In genomic region chr10:33507662-33508425, GRCh38 we compare ENCODE assay signal across 1 cellular context.
TF ChIP-seq lines count a peak whose summit lies in the region.

No MANE protein-coding gene starts in this region.

TF ChIP-seq in HepG2, 621 proteins besides CTCF, POLR2A, EP300 and RAD21 (continued from another document and continues in another):
- TF ChIP-seq ARHGAP35 (CRISPR knock-in tag; IDR thresholded peaks at IDR 0.05; ENCODE audit: borderline replicate concordance) (no peak), ZNF281 (CRISPR knock-in tag; IDR thresholded peaks at IDR 0.05; ENCODE audit: borderline replicate concordance) (0 out of 2 replicates have a peak, but pooled peaks have one; percentile 48), HOXA7 (CRISPR knock-in tag; IDR thresholded peaks at IDR 0.05) (no peak), TBP (CRISPR knock-in tag; IDR thresholded peaks at IDR 0.05) (no peak), RNF219 (CRISPR knock-in tag; IDR thresholded peaks at IDR 0.05) (peak; percentile 56; the same call in 1 of the 2 replicates), MLXIP (CRISPR knock-in tag; IDR thresholded peaks at IDR 0.05; ENCODE audit: borderline replicate concordance) (no peak), ZBTB8A (CRISPR knock-in tag; IDR thresholded peaks at IDR 0.05; ENCODE audit: borderline replicate concordance, low read depth) (no peak), NFKBIZ (CRISPR knock-in tag; IDR thresholded peaks at IDR 0.05) (peak; percentile 76; the same call in 1 of the 2 replicates), ZNF143 (CRISPR knock-in tag; IDR thresholded peaks at IDR 0.05) (no peak), ZNF232 (CRISPR knock-in tag; IDR thresholded peaks at IDR 0.05; ENCODE audit: borderline replicate concordance) (peak; percentile 46; the same call in 1 of the 2 replicates), ETS1 (CRISPR knock-in tag; IDR thresholded peaks at IDR 0.05) (no peak), ZNF407 (CRISPR knock-in tag; IDR thresholded peaks at IDR 0.05; ENCODE audit: not compliant biosample characterization) (no peak), ZHX2 (IDR thresholded peaks at IDR 0.05; ENCODE audit: low read depth) (no peak), ZHX2 (CRISPR knock-in tag; IDR thresholded peaks at IDR 0.05; ENCODE audit: borderline replicate concordance) (no peak; the same call in 1 of the 2 replicates), NCOA5 (CRISPR knock-in tag; IDR thresholded peaks at IDR 0.05) (no peak), CEBPZ (IDR thresholded peaks at IDR 0.05; ENCODE audit: low read length) (no peak), KLF9 (CRISPR knock-in tag; IDR thresholded peaks at IDR 0.05; ENCODE audit: low read depth) (no peak)
